In genomic region chr19:49927526-49928264, GRCh38 we compare ENCODE assay signal across 9 cellular contexts. TPM values are rescaled to one million over a fixed set of nuclear protein-coding genes. Genes with fewer than 3 reads are reported as not detected.
DNase-seq lines count a peak whose midpoint lies in the region; ATAC-seq and TF ChIP-seq lines count a peak whose summit lies in the region.
"Had no signal": no experiment of that assay in that cellular context is flagged by ENCODE, and none has a peak within 500 bp of the region (broad histone marks: within the 10 kb centered on the region; RNA-seq: fewer than 3 reads in every experiment).

No MANE protein-coding gene starts in this region.

- H2BK5ac ChIP-seq in trophoblast cell (ENCODE audit: low read depth, low read length, poor library complexity) = no peak overlapping the region

- no peak overlapping the region for H3K14ac ChIP-seq in trophoblast cell (ENCODE audit: low read length)

- peak overlapping the region; percentile 99 for H3K4me3 Mint-ChIP-seq in endothelial cell (ENCODE audit: unreplicated experiment)

- H3K18ac ChIP-seq in trophoblast cell (ENCODE audit: low read length) = peak overlapping the region; percentile 61

- peak overlapping the region; percentile 96 for H3K4ac ChIP-seq in trophoblast cell (ENCODE audit: low read depth, low read length)

- H2AK5ac ChIP-seq in trophoblast cell (ENCODE audit: low read length) = peak overlapping the region; percentile 39

- H3K9me3 ChIP-seq in OCI-LY3 (ENCODE audit: insufficient read depth, low read length) (0 out of 2 replicates have a peak, but pooled peaks cover 3% of the 10 kb centered on the region), trophoblast cell (ENCODE audit: insufficient read depth, low read depth, low read length) (peaks cover 2% of the 10 kb centered on the region)

- peaks cover 33% of the 10 kb centered on the region for H4K20me1 ChIP-seq in OCI-LY3 (ENCODE audit: insufficient read depth, low read length)

- H3K9me3 Mint-ChIP-seq in endothelial cell (ENCODE audit: unreplicated experiment) = no peaks in the 10 kb centered on the region

- no CpG with 5 or more reads among the region's 14 CpGs for WGBS in trophoblast cell (ENCODE audit: extremely low coverage, insufficient coverage, insufficient read length)

- TF ChIP-seq CTCF in GM12865 (IDR thresholded peaks at IDR 0.05; ENCODE audit: insufficient read depth, low read depth, low read length, missing control alignments) (no peak), OCI-LY3 (IDR thresholded peaks at IDR 0.05; ENCODE audit: low read depth, low read length) (no peak), endothelial cell (IDR thresholded peaks at IDR 0.05; ENCODE audit: unreplicated experiment) (no peak)

- H3K27me3 ChIP-seq in OCI-LY3 (ENCODE audit: low read depth, low read length) (no peaks in the 10 kb centered on the region), trophoblast cell (ENCODE audit: insufficient read depth, low read length) (no peaks in the 10 kb centered on the region)

- no peak for ATAC-seq in HG03159 (IDR thresholded peaks at IDR 0.05; ENCODE audit: unreplicated experiment)
- ATAC-seq in HG02970 (IDR thresholded peaks at IDR 0.05; ENCODE audit: low FRiP score, unreplicated experiment) = no peak
- no peak for ATAC-seq in HG03097 (IDR thresholded peaks at IDR 0.05; ENCODE audit: low FRiP score, unreplicated experiment)

- no peak overlapping the region for H2BK120ac ChIP-seq in trophoblast cell (ENCODE audit: insufficient read depth, low read length, poor library complexity)

- peak overlapping the region; percentile 85 for H3K4me2 ChIP-seq in OCI-LY3 (ENCODE audit: low read length)
- H3K4me2 ChIP-seq in trophoblast cell (ENCODE audit: low read length) = peak overlapping the region; percentile 35

- H2AFZ ChIP-seq in OCI-LY3 (ENCODE audit: low read depth, low read length) (no peak overlapping the region), trophoblast cell (ENCODE audit: insufficient read depth, low read length, poor library complexity) (no peak overlapping the region)

- H4K12ac ChIP-seq in trophoblast cell (ENCODE audit: low read depth, low read length) = peak overlapping the region; percentile 7

- H3K79me2 ChIP-seq in OCI-LY3 (ENCODE audit: low read length) = peaks cover 86% of the 10 kb centered on the region
- peaks cover 15% of the 10 kb centered on the region for H3K79me2 ChIP-seq in trophoblast cell (ENCODE audit: control insufficient read depth, insufficient read depth, low read length, poor library complexity)

- peak overlapping the region; percentile 6 for H4K8ac ChIP-seq in trophoblast cell (ENCODE audit: low read depth, low read length)

- H3K27me3 Mint-ChIP-seq in endothelial cell (ENCODE audit: unreplicated experiment) = peaks cover 24% of the 10 kb centered on the region

- DNase-seq in GM12865 (ENCODE audit: low read depth) (no peak), endothelial cell (ENCODE audit: low spot score) (no peak), trophoblast cell (no peak)
- DNase-seq in activated CD8-positive, alpha-beta memory T cell treated with anti-CD3 and anti-CD28 coated beads for 24 hours = no peak

- H3K36me3 ChIP-seq in OCI-LY3 (replicated peaks; ENCODE audit: low read depth, low read length) (peaks cover 56% of the 10 kb centered on the region), trophoblast cell (ENCODE audit: control insufficient read depth in 1 of 2, insufficient read depth in 2 of 2, low read length in 2 of 2) (peaks cover 37 to 38% of the 10 kb centered on the region in 2 experiments)

- H3K4me3 ChIP-seq in GM12865 (ENCODE audit: low read depth, low read length) = peak overlapping the region; percentile 82
- H3K4me3 ChIP-seq in OCI-LY3 (ENCODE audit: low read length) = peak overlapping the region; percentile 89
- no peak overlapping the region for H3K4me3 ChIP-seq in trophoblast cell (ENCODE audit: low read depth, low read length)

- peaks cover 11% of the 10 kb centered on the region for H3K79me1 ChIP-seq in trophoblast cell (ENCODE audit: low read length)

- peak overlapping the region; percentile 93 for H3K27ac Mint-ChIP-seq in endothelial cell (ENCODE audit: unreplicated experiment)

- H3K4me1 ChIP-seq in OCI-LY3 (ENCODE audit: low read length) (peaks cover 74% of the 10 kb centered on the region), trophoblast cell (ENCODE audit: control insufficient read depth in 1 of 2, insufficient read depth in 2 of 2, low read length in 2 of 2) (peaks cover 6 to 8% of the 10 kb centered on the region in 2 experiments)

- H3K4me1 Mint-ChIP-seq in endothelial cell (ENCODE audit: unreplicated experiment) = peaks cover 13% of the 10 kb centered on the region

- no peak overlapping the region for H2BK12ac ChIP-seq in trophoblast cell (ENCODE audit: low read length)

- H3K27ac ChIP-seq in OCI-LY3 (ENCODE audit: low read length) = peak overlapping the region; percentile 95
- no peak overlapping the region for H3K27ac ChIP-seq in trophoblast cell (ENCODE audit: low read depth, low read length)

- H3K9ac ChIP-seq in OCI-LY3 (ENCODE audit: low read length) (peak overlapping the region; percentile 98), trophoblast cell (ENCODE audit: low read length) (no peak overlapping the region)

- H3K36me3 Mint-ChIP-seq in endothelial cell (ENCODE audit: low read depth, unreplicated experiment) = peaks cover 35% of the 10 kb centered on the region

- H4K91ac ChIP-seq in trophoblast cell (ENCODE audit: low read depth, low read length) = no peak overlapping the region

- no peak overlapping the region for H3K23ac ChIP-seq in trophoblast cell (ENCODE audit: low read length)

RNA-seq across cellular contexts. Expression of gene ATF5, which starts 1.3 kb away (rescaled TPM):
- total RNA-seq in endothelial cell (ENCODE audit: unreplicated experiment) = 15.8 TPM
- 17.8 and 18.2 TPM in 2 replicates for polyA plus RNA-seq in trophoblast cell (2013)

RNA-seq across cellular contexts. Expression of gene NUP62, which starts 1.6 kb away (rescaled TPM):
- total RNA-seq in endothelial cell (ENCODE audit: unreplicated experiment) = 60.9 TPM
- 57.3 and 59.2 TPM in 2 replicates for polyA plus RNA-seq in trophoblast cell (2013)

RNA-seq across cellular contexts. Expression of gene IL4I1, which starts 31.0 kb away (rescaled TPM):
- 0.90 TPM for total RNA-seq in endothelial cell (ENCODE audit: unreplicated experiment)
- 0.30 and 0.33 TPM in 2 replicates for polyA plus RNA-seq in trophoblast cell (2013)

RNA-seq across cellular contexts. Expression of gene SIGLEC11, which starts 33.3 kb away (rescaled TPM):
- total RNA-seq in endothelial cell (ENCODE audit: unreplicated experiment) = not detected
- polyA plus RNA-seq in trophoblast cell (2013) = not detected in 2 replicates
- total RNA-seq: T-helper 2 cell treated with Interferon-gamma antibody and Interleukin-4, amounts not matched to agents 100 ng/mL and 5 ng/mL, for 36 hours had no signal

RNA-seq across cellular contexts. Expression of gene TBC1D17, which starts 50.2 kb away (rescaled TPM):
- total RNA-seq in endothelial cell (ENCODE audit: unreplicated experiment) = 36.8 TPM
- polyA plus RNA-seq in trophoblast cell (2013) = 38.8 and 40.1 TPM in 2 replicates
